Comparison of ENCODE assay signal across 10 cellular contexts in the genomic region with DNA sequence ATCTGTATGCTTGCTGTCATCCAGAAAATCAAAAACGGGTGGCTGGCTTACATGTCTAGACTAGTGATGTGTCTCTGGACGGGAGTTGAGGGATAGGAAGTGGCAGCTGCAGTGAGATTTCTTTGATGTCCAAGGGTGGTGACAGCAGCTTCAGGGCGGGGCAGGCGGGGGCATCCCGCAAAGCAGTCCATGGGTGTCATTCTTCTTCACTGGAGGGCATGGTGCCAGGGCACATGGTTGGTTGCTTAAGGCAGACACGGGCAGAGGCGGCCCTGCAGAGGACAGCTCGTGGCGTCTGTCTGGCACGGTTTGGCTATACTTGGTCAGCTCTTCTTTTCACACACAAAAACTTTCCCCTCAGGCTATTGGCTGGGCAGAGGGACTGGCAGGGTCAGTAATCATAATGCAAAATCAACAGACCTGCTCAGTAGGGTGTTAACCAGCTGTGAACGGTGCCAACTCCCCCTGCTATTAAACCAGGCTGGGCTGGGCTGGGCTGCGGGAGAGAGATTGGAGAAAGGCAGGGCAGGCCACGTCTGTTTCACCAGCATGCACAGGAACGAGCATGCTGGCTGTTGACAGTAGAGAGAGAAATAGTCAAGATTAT.
DNase-seq lines count a peak whose midpoint lies in the region; ATAC-seq and TF ChIP-seq lines count a peak whose summit lies in the region.
"Had no signal": no experiment of that assay in that cellular context is flagged by ENCODE, and none has a peak within 500 bp of the region (broad histone marks: within the 10 kb centered on the region; RNA-seq: fewer than 3 reads in every experiment).

No MANE protein-coding gene starts in this region.

- no peaks in the 10 kb centered on the region for H3K27me3 Mint-ChIP-seq in Caco-2 (ENCODE audit: insufficient read depth, unreplicated experiment)
- no peaks in the 10 kb centered on the region for H3K27me3 Mint-ChIP-seq in stimulated activated memory B cell treated with anti-CD40 and anti-IgM and Interleukin-4, amounts not matched to agents 10 μg/mL and 1 μg/mL and 100 μg/mL, for 72 hours

- TF ChIP-seq CTCF in left ventricle myocardium inferior (IDR thresholded peaks at IDR 0.05; ENCODE audit: borderline replicate concordance) (no peak), gastrocnemius medialis (IDR thresholded peaks at IDR 0.05 in 4 of 5, conservative IDR thresholded peaks at IDR 0.05 in 1 of 5) (no peak), uterus (IDR thresholded peaks at IDR 0.05) (no peak), Caco-2 (IDR thresholded peaks at IDR 0.05; ENCODE audit: insufficient read depth in 1 of 2, low read depth in 1 of 2, low read length in 1 of 2, severe bottlenecking in 1 of 2, unreplicated experiment in 1 of 2) (no peak)

- CTCF ChIA-PET in Caco-2 (lab: Charles Lee) = no interaction called here

- intact Hi-C loops in left ventricle myocardium inferior (cut with micrococcal nuclease) = no loop called here
- intact Hi-C loops in gastrocnemius medialis (cut with DNase I; ENCODE audit: low total_unique reads) = loop anchor here (1.0 kb wide), 1 partner anchor 64 kb away; a partner anchor contains a TSS
- intact Hi-C loops in uterus (cut with DNase I; ENCODE audit: low total_unique reads) = no loop called here
- intact Hi-C loops in Caco-2 (cut with micrococcal nuclease; ENCODE audit: unreplicated experiment) = no loop called here

- no peaks in the 10 kb centered on the region for H3K36me3 Mint-ChIP-seq in Caco-2 (ENCODE audit: insufficient read depth, unreplicated experiment)
- H3K36me3 Mint-ChIP-seq in stimulated activated memory B cell treated with anti-CD40 and anti-IgM and Interleukin-4, amounts not matched to agents 10 μg/mL and 1 μg/mL and 100 μg/mL, for 72 hours = peaks cover 8% of the 10 kb centered on the region

- peak overlapping the region; percentile 18 for H3K4me3 ChIP-seq in left ventricle myocardium inferior
- peak overlapping the region in 1 of 4 donors; percentile 9 for H3K4me3 ChIP-seq in gastrocnemius medialis
- H3K4me3 ChIP-seq in uterus = no peak overlapping the region
- H3K4me3 ChIP-seq in Caco-2 (ENCODE audit: low read depth, low read length) = no peak overlapping the region

- H3K4me1 ChIP-seq in left ventricle myocardium inferior (peaks cover 12% of the 10 kb centered on the region), gastrocnemius medialis (peaks cover 11 to 15% of the 10 kb centered on the region in 2 donors), uterus (no peaks in the 10 kb centered on the region), Caco-2 (no peaks in the 10 kb centered on the region)

- DNase-seq in HPDE6-E6E7 (ENCODE audit: extremely low spot score) (peak; percentile 10), left ventricle myocardium inferior (peak; percentile 76), gastrocnemius medialis (peak; percentile 96 to 98), uterus (no peak), Caco-2 (no peak)

- ATAC-seq in SK-N-SH treated with all-trans-retinoic acid at 6 μM for 48 hours (peak; percentile 85), gastrocnemius medialis (peak; percentile 93 to 97), GM18502 (IDR thresholded peaks at IDR 0.05; ENCODE audit: poor library complexity, unreplicated experiment) (no peak)
- ATAC-seq in stimulated activated memory B cell treated with anti-CD40 and anti-IgM and Interleukin-4, amounts not matched to agents 10 μg/mL and 1 μg/mL and 100 μg/mL, for 72 hours = no peak

- H3K27ac ChIP-seq in left ventricle myocardium inferior (replicated peaks) (peak overlapping the region; percentile 56), gastrocnemius medialis (peak overlapping the region; percentile 80 to 91 (median 86)), uterus (no peak overlapping the region)

- in situ Hi-C loops in gastrocnemius medialis (cut with MboI; ENCODE audit: low sequenced_read_pairs in 4 of 4) = no loop called here

- H3K36me3 ChIP-seq in left ventricle myocardium inferior = no peaks in the 10 kb centered on the region
- H3K36me3 ChIP-seq in gastrocnemius medialis = no peaks in the 10 kb centered on the region
- H3K36me3 ChIP-seq in uterus = no peaks in the 10 kb centered on the region
- no peaks in the 10 kb centered on the region for H3K36me3 ChIP-seq in Caco-2 (ENCODE audit: control insufficient read depth, insufficient read depth, low read length)

- H3K4me1 Mint-ChIP-seq in Caco-2 (ENCODE audit: low read depth, unreplicated experiment) = no peaks in the 10 kb centered on the region
- H3K4me1 Mint-ChIP-seq in stimulated activated memory B cell treated with anti-CD40 and anti-IgM and Interleukin-4, amounts not matched to agents 10 μg/mL and 1 μg/mL and 100 μg/mL, for 72 hours = no peaks in the 10 kb centered on the region
- H3K4me1 Mint-ChIP-seq: neural crest cell had no signal

- H3K9me3 ChIP-seq in left ventricle myocardium inferior (replicated peaks) = no peaks in the 10 kb centered on the region
- H3K9me3 ChIP-seq in gastrocnemius medialis = no peaks in the 10 kb centered on the region
- no peaks in the 10 kb centered on the region for H3K9me3 ChIP-seq in uterus
- no peaks in the 10 kb centered on the region for H3K9me3 ChIP-seq in Caco-2

- POLR2A ChIA-PET in Caco-2 (lab: Charles Lee) = no interaction called here

- H3K27ac Mint-ChIP-seq in Caco-2 (ENCODE audit: unreplicated experiment) = no peak overlapping the region
- H3K27ac Mint-ChIP-seq in stimulated activated memory B cell treated with anti-CD40 and anti-IgM and Interleukin-4, amounts not matched to agents 10 μg/mL and 1 μg/mL and 100 μg/mL, for 72 hours = no peak overlapping the region
- H3K27ac Mint-ChIP-seq: activated T-helper 1 cell treated with anti-CD3 and anti-CD28 coated beads, Interleukin-12 subunit alpha, Interleukin-12 subunit beta, Interleukin-2, Interleukin-4 antibody, amounts not matched to agents 30 ng/mL and 10 ng/mL and 1 ng/mL, durations not matched to agents 14 hours and 24 hours and 36 hours had no signal

- H3K27me3 ChIP-seq in left ventricle myocardium inferior (ENCODE audit: low read depth) = no peaks in the 10 kb centered on the region
- H3K27me3 ChIP-seq in gastrocnemius medialis = no peaks in the 10 kb centered on the region
- no peaks in the 10 kb centered on the region for H3K27me3 ChIP-seq in uterus
- H3K27me3 ChIP-seq in Caco-2 (replicated peaks; ENCODE audit: control insufficient read depth, insufficient read depth, low read length) = no peaks in the 10 kb centered on the region

- no peak overlapping the region for H3K4me3 Mint-ChIP-seq in Caco-2 (ENCODE audit: unreplicated experiment)
- H3K4me3 Mint-ChIP-seq in stimulated activated memory B cell treated with anti-CD40 and anti-IgM and Interleukin-4, amounts not matched to agents 10 μg/mL and 1 μg/mL and 100 μg/mL, for 72 hours = no peak overlapping the region
- H3K4me3 Mint-ChIP-seq: activated T-helper 1 cell treated with anti-CD3 and anti-CD28 coated beads, Interleukin-12 subunit alpha, Interleukin-12 subunit beta, Interleukin-2, Interleukin-4 antibody, amounts not matched to agents 30 ng/mL and 10 ng/mL and 1 ng/mL, durations not matched to agents 14 hours and 24 hours and 36 hours; neural crest cell had no signal

- TF ChIP-seq POLR2A in gastrocnemius medialis (IDR thresholded peaks at IDR 0.05) (peak in 1 of 2 donors; percentile 32), uterus (IDR thresholded peaks at IDR 0.05) (no peak)

- BruUV-seq in Caco-2 (replicated peaks; lab: Mats Ljungman, UMichigan) = no TSS peak

- no peaks in the 10 kb centered on the region for H3K9me3 Mint-ChIP-seq in Caco-2 (ENCODE audit: unreplicated experiment)
- H3K9me3 Mint-ChIP-seq in stimulated activated memory B cell treated with anti-CD40 and anti-IgM and Interleukin-4, amounts not matched to agents 10 μg/mL and 1 μg/mL and 100 μg/mL, for 72 hours = peaks cover 5% of the 10 kb centered on the region

TF ChIP-seq in SK-N-SH treated with all-trans-retinoic acid at 6 μM for 48 hours, 23 proteins besides CTCF, POLR2A, EP300 and RAD21:
- TF ChIP-seq, protein P1, sequence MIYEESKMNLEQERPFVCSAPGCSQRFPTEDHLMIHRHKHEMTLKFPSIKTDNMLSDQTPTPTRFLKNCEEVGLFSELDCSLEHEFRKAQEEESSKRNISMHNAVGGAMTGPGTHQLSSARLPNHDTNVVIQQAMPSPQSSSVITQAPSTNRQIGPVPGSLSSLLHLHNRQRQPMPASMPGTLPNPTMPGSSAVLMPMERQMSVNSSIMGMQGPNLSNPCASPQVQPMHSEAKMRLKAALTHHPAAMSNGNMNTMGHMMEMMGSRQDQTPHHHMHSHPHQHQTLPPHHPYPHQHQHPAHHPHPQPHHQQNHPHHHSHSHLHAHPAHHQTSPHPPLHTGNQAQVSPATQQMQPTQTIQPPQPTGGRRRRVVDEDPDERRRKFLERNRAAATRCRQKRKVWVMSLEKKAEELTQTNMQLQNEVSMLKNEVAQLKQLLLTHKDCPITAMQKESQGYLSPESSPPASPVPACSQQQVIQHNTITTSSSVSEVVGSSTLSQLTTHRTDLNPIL (CRISPR knock-in tag; IDR thresholded peaks at IDR 0.05; ENCODE audit: low read depth) = no peak
- TF ChIP-seq, protein P2, sequence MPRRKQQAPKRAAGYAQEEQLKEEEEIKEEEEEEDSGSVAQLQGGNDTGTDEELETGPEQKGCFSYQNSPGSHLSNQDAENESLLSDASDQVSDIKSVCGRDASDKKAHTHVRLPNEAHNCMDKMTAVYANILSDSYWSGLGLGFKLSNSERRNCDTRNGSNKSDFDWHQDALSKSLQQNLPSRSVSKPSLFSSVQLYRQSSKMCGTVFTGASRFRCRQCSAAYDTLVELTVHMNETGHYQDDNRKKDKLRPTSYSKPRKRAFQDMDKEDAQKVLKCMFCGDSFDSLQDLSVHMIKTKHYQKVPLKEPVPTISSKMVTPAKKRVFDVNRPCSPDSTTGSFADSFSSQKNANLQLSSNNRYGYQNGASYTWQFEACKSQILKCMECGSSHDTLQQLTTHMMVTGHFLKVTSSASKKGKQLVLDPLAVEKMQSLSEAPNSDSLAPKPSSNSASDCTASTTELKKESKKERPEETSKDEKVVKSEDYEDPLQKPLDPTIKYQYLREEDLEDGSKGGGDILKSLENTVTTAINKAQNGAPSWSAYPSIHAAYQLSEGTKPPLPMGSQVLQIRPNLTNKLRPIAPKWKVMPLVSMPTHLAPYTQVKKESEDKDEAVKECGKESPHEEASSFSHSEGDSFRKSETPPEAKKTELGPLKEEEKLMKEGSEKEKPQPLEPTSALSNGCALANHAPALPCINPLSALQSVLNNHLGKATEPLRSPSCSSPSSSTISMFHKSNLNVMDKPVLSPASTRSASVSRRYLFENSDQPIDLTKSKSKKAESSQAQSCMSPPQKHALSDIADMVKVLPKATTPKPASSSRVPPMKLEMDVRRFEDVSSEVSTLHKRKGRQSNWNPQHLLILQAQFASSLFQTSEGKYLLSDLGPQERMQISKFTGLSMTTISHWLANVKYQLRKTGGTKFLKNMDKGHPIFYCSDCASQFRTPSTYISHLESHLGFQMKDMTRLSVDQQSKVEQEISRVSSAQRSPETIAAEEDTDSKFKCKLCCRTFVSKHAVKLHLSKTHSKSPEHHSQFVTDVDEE (CRISPR knock-in tag; IDR thresholded peaks at IDR 0.05) = no peak
- TF ChIP-seq ZNF565 (CRISPR knock-in tag; conservative IDR thresholded peaks at IDR 0.05; ENCODE audit: low read depth) = no peak
- no peak for TF ChIP-seq TOX (CRISPR knock-in tag; IDR thresholded peaks at IDR 0.05; ENCODE audit: borderline replicate concordance)
- no peak for TF ChIP-seq ESRRG (CRISPR knock-in tag; IDR thresholded peaks at IDR 0.05)
- TF ChIP-seq OSR1 (CRISPR knock-in tag; IDR thresholded peaks at IDR 0.05) = no peak

Comparison
In these comparisons a context has a peak if more than half of its experiments do, and no peak if none do; other contexts are left out.
1. DNase-seq: peak in HPDE6-E6E7 (single experiment), left ventricle myocardium inferior (single experiment) and gastrocnemius medialis (2 of 2); none in uterus (0 of 2) and Caco-2 (0 of 2).
2. ATAC-seq: peak in SK-N-SH treated with all-trans-retinoic acid at 6 μM for 48 hours (single experiment) and gastrocnemius medialis (2 of 2); none in GM18502 (single experiment) and stimulated activated memory B cell treated with anti-CD40 and anti-IgM and Interleukin-4, amounts not matched to agents 10 μg/mL and 1 μg/mL and 100 μg/mL, for 72 hours (single experiment).
3. H3K27ac ChIP-seq: peak in left ventricle myocardium inferior (single experiment) and gastrocnemius medialis (4 of 4); none in uterus (0 of 2).